In genomic region chr1:66542314-66542713, GRCh38 we compare ENCODE assay signal across 17 cellular contexts. TPM values are rescaled to one million over a fixed set of nuclear protein-coding genes. Genes with fewer than 3 reads are reported as not detected.
DNase-seq lines count a peak whose midpoint lies in the region; TF ChIP-seq lines count a peak whose summit lies in the region.
"Had no signal": no experiment of that assay in that cellular context is flagged by ENCODE, and none has a peak within 500 bp of the region (broad histone marks: within the 10 kb centered on the region; RNA-seq: fewer than 3 reads in every experiment).

No MANE protein-coding gene starts in this region.

- TF ChIP-seq POLR2A in testis (IDR thresholded peaks at IDR 0.05) = no peak

- WGBS in testis, 2 donors = 81% methylated on average over 8 of the region's 8 CpGs

- peak overlapping the region; percentile 72 to 75 for H3K27ac ChIP-seq in right atrium auricular region
- H3K27ac ChIP-seq in testis = peak overlapping the region; percentile 73 to 77

- peak; percentile 65 for DNase-seq in NCI-H2029 treated with DMSO at 0.1 percent for 48 hours (lab: John Stamatoyannopoulos, UW)
- no peak for DNase-seq in NCI-H2029 (lab: John Stamatoyannopoulos, UW)
- DNase-seq in SHP77 (lab: John Stamatoyannopoulos, UW) = peak; percentile 58 to 75
- no peak for DNase-seq in right atrium auricular region (ENCODE audit: low spot score)
- no peak for DNase-seq in testis
- DNase-seq in globus pallidus (ENCODE audit: low spot score) = no peak
- DNase-seq in retina = no peak
- DNase-seq in cerebellar nuclear complex (lab: John Stamatoyannopoulos, UW) = no peak
- DNase-seq: activated B cell treated with CpG ODN at 0.5 μM for 24 hours; activated naive CD4-positive, alpha-beta T cell; central memory CD4-positive, alpha-beta T cell; head of caudate nucleus; left colon; naive thymus-derived CD4-positive, alpha-beta T cell; OCI-M1; T-helper 1 cell; upper lobe of right lung had no signal

- H3K4me3 ChIP-seq in right atrium auricular region = no peak overlapping the region
- H3K4me3 ChIP-seq in testis = no peak overlapping the region
- H3K4me3 ChIP-seq: upper lobe of right lung had no signal

- intact Hi-C loops in testis (cut with DNase I; ENCODE audit: low total_unique reads) = no loop called here

- TF ChIP-seq CTCF in right atrium auricular region (IDR thresholded peaks at IDR 0.05) (no peak), testis (IDR thresholded peaks at IDR 0.05) (no peak)

- H3K9me3 ChIP-seq in right atrium auricular region = no peaks in the 10 kb centered on the region
- no peaks in the 10 kb centered on the region for H3K9me3 ChIP-seq in testis
- H3K9me3 ChIP-seq: upper lobe of right lung had no signal

- no peaks in the 10 kb centered on the region for H3K36me3 ChIP-seq in right atrium auricular region
- no peaks in the 10 kb centered on the region for H3K36me3 ChIP-seq in testis (ENCODE audit: low read depth, missing control alignments)
- H3K36me3 ChIP-seq: upper lobe of right lung had no signal

- H3K4me1 ChIP-seq in right atrium auricular region (peaks cover 0 to 33% of the 10 kb centered on the region in 2 donors), testis (peaks cover 26% of the 10 kb centered on the region)

- H3K27me3 ChIP-seq in right atrium auricular region (no peaks in the 10 kb centered on the region), testis (no peaks in the 10 kb centered on the region)
- H3K27me3 ChIP-seq: upper lobe of right lung had no signal

RNA-seq across cellular contexts. Expression of gene SGIP1, which starts 8.4 kb away (rescaled TPM):
- total RNA-seq in right atrium auricular region = 1 to 10 TPM; 1.3 to 6.2 TPM
- 10 to 100 TPM; 48.1 to 67.9 TPM for total RNA-seq in testis
- polyA plus RNA-seq in testis (ENCODE audit: insufficient read depth, low read depth, low replicate concordance) = 11.7 TPM
- total RNA-seq: activated B cell treated with CpG ODN at 0.5 μM for 24 hours; naive thymus-derived CD4-positive, alpha-beta T cell had no signal
- polyA plus RNA-seq: naive thymus-derived CD4-positive, alpha-beta T cell had no signal

Comparison
In these comparisons a context has a peak if more than half of its experiments do, and no peak if none do; other contexts are left out.
1. DNase-seq: peak in NCI-H2029 treated with DMSO at 0.1 percent for 48 hours (single experiment) and SHP77 (2 of 2); none in NCI-H2029 (single experiment), right atrium auricular region (single experiment), testis (single experiment), globus pallidus (single experiment), retina (single experiment) and cerebellar nuclear complex (0 of 2).
2. RNA of gene SGIP1, which starts 8.4 kb away (total RNA-seq): 48.1 to 67.9 TPM in testis; 1.3 to 6.2 TPM in right atrium auricular region; every median in the first group is over 4 times any median in the second.